Comparison of ENCODE assay signal across 32 cellular contexts in the genomic region with DNA sequence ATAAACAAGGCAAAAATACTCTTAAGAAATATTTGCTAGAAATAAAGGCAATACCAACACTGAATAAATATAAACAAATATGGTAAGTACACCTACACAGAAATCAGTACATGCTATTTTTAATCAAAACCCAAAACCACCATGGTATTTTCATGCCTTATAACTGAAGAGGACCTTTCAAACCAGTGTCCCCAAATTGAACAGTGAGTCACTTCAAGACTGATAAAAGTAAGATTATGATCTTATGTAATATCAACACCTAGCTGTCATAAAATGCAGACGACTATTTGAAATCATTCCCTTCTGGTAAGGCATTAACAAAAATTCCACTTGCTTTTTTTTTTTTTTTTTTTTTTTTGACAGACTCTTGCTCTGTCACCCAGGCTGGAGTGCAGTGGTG.
"Had no signal": no experiment of that assay in that cellular context is flagged by ENCODE, and none has a peak within 500 bp of the region (broad histone marks: within the 10 kb centered on the region; RNA-seq: fewer than 3 reads in every experiment).

No MANE protein-coding gene starts in this region.

- H3K4me3 ChIP-seq: adrenal gland, breast epithelium, cardiac muscle cell had no signal

- H3K36me3 ChIP-seq: adrenal gland, breast epithelium, cardiac muscle cell had no signal

- DNase-seq: activated CD4-positive, alpha-beta memory T cell treated with anti-CD3 and anti-CD28 coated beads for 36 hours; activated CD4-positive, alpha-beta T cell treated with anti-CD3 and anti-CD28 coated beads for 36 hours; activated CD4-positive, alpha-beta T cell treated with anti-CD3 and anti-CD28 coated beads, Interleukin-2, amount 10 ng/mL, durations not matched to agents 24 days and 14 days; activated CD4-positive, CD25-positive, alpha-beta regulatory T cell treated with anti-CD3 and anti-CD28 coated beads, Interleukin-2, amount 50 U/mL, for 72 hours; activated CD8-positive, alpha-beta memory T cell treated with anti-CD3 and anti-CD28 coated beads for 24 hours; activated effector memory CD4-positive, alpha-beta T cell treated with anti-CD3 and anti-CD28 coated beads, Interleukin-2, amount 50 U/mL, for 16 hours; activated naive CD4-positive, alpha-beta T cell treated with anti-CD3 and anti-CD28 coated beads for 36 hours; activated naive CD8-positive, alpha-beta T cell treated with anti-CD3 and anti-CD28 coated beads for 36 hours; activated naive CD8-positive, alpha-beta T cell treated with anti-CD3 and anti-CD28 coated beads, Interleukin-2, amount 50 U/mL, for 24 hours; activated T-cell treated with anti-CD3 and anti-CD28 coated beads, Interleukin-2, amount 50 U/mL, for 48 hours; adrenal gland; amygdala; aorta; central memory CD4-positive, alpha-beta T cell; cortex of kidney; dermis blood vessel endothelial cell; effector CD8-positive, alpha-beta T cell; foreskin fibroblast; head of caudate nucleus; hippocampal formation had no signal

- H3K36me3 Mint-ChIP-seq: activated CD4-positive, alpha-beta memory T cell treated with anti-CD3 and anti-CD28 coated beads for 36 hours; brain; WTC11 had no signal

- H3K9me3 Mint-ChIP-seq: activated naive CD4-positive, alpha-beta T cell treated with anti-CD3 and anti-CD28 coated beads for 36 hours; activated naive CD4-positive, alpha-beta T cell treated with anti-CD3 and anti-CD28 coated beads, Interleukin-2, amount 50 U/mL, for 24 hours had no signal

- H3K4me3 Mint-ChIP-seq: activated CD4-positive, alpha-beta memory T cell treated with anti-CD3 and anti-CD28 coated beads for 36 hours; activated CD4-positive, alpha-beta T cell treated with anti-CD3 and anti-CD28 coated beads for 36 hours; activated CD4-positive, alpha-beta T cell treated with anti-CD3 and anti-CD28 coated beads, Interleukin-2, amount 10 ng/mL, durations not matched to agents 24 days and 14 days; activated naive CD4-positive, alpha-beta T cell treated with anti-CD3 and anti-CD28 coated beads for 36 hours; activated naive CD4-positive, alpha-beta T cell treated with anti-CD3 and anti-CD28 coated beads, Interleukin-2, amount 50 U/mL, for 24 hours; activated naive CD8-positive, alpha-beta T cell treated with anti-CD3 and anti-CD28 coated beads for 36 hours; activated naive CD8-positive, alpha-beta T cell treated with anti-CD3 and anti-CD28 coated beads, Interleukin-2, amount 50 U/mL, for 24 hours; activated T-helper 1 cell treated with anti-CD3 and anti-CD28 coated beads, Interleukin-12 subunit alpha, Interleukin-12 subunit beta, Interleukin-2, Interleukin-4 antibody, amounts not matched to agents 30 ng/mL and 10 ng/mL and 1 ng/mL, durations not matched to agents 14 hours and 24 hours and 36 hours; WTC11 had no signal

- H3K27me3 ChIP-seq: adrenal gland, breast epithelium, cardiac muscle cell had no signal

- ATAC-seq: activated CD4-positive, alpha-beta T cell treated with anti-CD3 and anti-CD28 coated beads for 36 hours; activated naive CD8-positive, alpha-beta T cell treated with anti-CD3 and anti-CD28 coated beads, Interleukin-2, amount 50 U/mL, for 24 hours; WTC11 had no signal

- H3K27ac ChIP-seq: adrenal gland, breast epithelium, cardiac muscle cell, epithelial cell of prostate, VCaP had no signal

- H3K9me3 ChIP-seq: adrenal gland, breast epithelium had no signal

- FAIRE-seq: colon, endometrium, endothelial cell of umbilical vein, TTC549 had no signal

- H3K27me3 Mint-ChIP-seq: activated CD4-positive, alpha-beta memory T cell treated with anti-CD3 and anti-CD28 coated beads for 36 hours; activated CD4-positive, alpha-beta T cell treated with anti-CD3 and anti-CD28 coated beads for 36 hours; activated CD4-positive, alpha-beta T cell treated with anti-CD3 and anti-CD28 coated beads, Interleukin-2, amount 10 ng/mL, durations not matched to agents 24 days and 14 days; activated naive CD4-positive, alpha-beta T cell treated with anti-CD3 and anti-CD28 coated beads, Interleukin-2, amount 50 U/mL, for 24 hours; activated naive CD8-positive, alpha-beta T cell treated with anti-CD3 and anti-CD28 coated beads for 36 hours; activated naive CD8-positive, alpha-beta T cell treated with anti-CD3 and anti-CD28 coated beads, Interleukin-2, amount 50 U/mL, for 24 hours; brain had no signal

- H3K4me1 ChIP-seq: adrenal gland, breast epithelium had no signal
